In the genomic region with DNA sequence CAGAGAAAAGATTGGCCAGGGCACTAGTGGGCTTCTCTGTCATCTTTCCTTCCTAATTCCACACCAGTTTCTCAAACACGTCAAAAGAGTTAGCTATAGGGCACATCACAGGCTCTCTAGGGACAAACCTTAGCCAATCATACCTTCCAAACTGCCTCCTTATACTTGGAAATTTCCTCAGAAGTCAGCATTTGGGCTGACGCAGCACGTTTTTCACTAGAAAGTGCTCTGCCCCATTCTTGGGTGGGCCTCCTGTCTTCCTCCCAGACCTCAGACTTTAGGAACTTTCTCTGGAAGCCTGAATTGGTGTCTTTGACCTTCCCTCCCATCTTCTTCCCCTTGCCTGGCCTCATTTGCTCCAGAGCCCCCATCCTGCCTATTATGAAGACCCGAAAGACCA, we compare ENCODE assay signal across 8 cellular contexts. TPM values are rescaled to one million over a fixed set of nuclear protein-coding genes. Genes with fewer than 3 reads are reported as not detected.
DNase-seq lines count a peak whose midpoint lies in the region; ATAC-seq, FAIRE-seq and TF ChIP-seq lines count a peak whose summit lies in the region.

No MANE protein-coding gene starts in this region.

- no peak for ATAC-seq in activated T-cell treated with anti-CD3 and anti-CD28 coated beads, Interleukin-2, amount 50 U/mL, for 4 hours
- ATAC-seq in K562 (no peak), lung (ENCODE audit: insufficient read depth, low FRiP score) (no peak)

- H3K9me3 Mint-ChIP-seq in activated T-cell treated with anti-CD3 and anti-CD28 coated beads, Interleukin-2, amount 50 U/mL, for 4 hours, result no peaks in the 10 kb centered on the region

- H3K27ac ChIP-seq in K562 (ENCODE audit: extremely low read depth, low read depth, low read length), result peak overlapping the region; percentile 80
- peak overlapping the region; percentile 65 to 95 for H3K27ac ChIP-seq in lung (ENCODE audit: low read depth in 1 of 2, low read length in 1 of 2)
- peak overlapping the region; percentile 78 to 90 for H3K27ac ChIP-seq in tibial artery

- peaks cover 13% of the 10 kb centered on the region for H3K36me3 Mint-ChIP-seq in activated T-cell treated with anti-CD3 and anti-CD28 coated beads, Interleukin-2, amount 50 U/mL, for 4 hours (ENCODE audit: insufficient read depth)

- FAIRE-seq in K562 (lab: Jason Lieb, UNC), result no peak

- peak overlapping the region; percentile 91 for H3K4me3 Mint-ChIP-seq in activated T-cell treated with anti-CD3 and anti-CD28 coated beads, Interleukin-2, amount 50 U/mL, for 4 hours

- no peaks in the 10 kb centered on the region for H3K79me2 ChIP-seq in K562 (ENCODE audit: control insufficient read depth, insufficient read depth, low read length)

- in situ Hi-C loops in K562 (cut with MboI), result no loop called here

- CTCF ChIA-PET in K562 (lab: Yijun Ruan, JAX; ENCODE audit: low intra/inter-chr PET ratio), result interaction anchor here (0.9 to 3.7 kb wide), 4 partner anchors 18 to 101 kb away, joined by 3 to 37 read pairs (median 10); no protein-coding TSS in a partner anchor

- TF ChIP-seq RAD21 in K562 (CRISPR knock-in tag; conservative IDR thresholded peaks at IDR 0.05 in 1 of 2, IDR thresholded peaks at IDR 0.05 in 1 of 2), result no peak

- TF ChIP-seq EP300 in K562 (IDR thresholded peaks at IDR 0.05; ENCODE audit: low read length), result no peak

- H3K9me3 ChIP-seq in K562 (replicated peaks; ENCODE audit: control insufficient read depth, insufficient read depth, low read depth, low read length), result no peaks in the 10 kb centered on the region
- H3K9me3 ChIP-seq in lung (ENCODE audit: control insufficient read depth in 2 of 2, insufficient read depth in 1 of 2, low read length in 1 of 2), result no peaks in the 10 kb centered on the region
- no peaks in the 10 kb centered on the region for H3K9me3 ChIP-seq in tibial artery

- H4K20me1 ChIP-seq in K562 (replicated peaks; ENCODE audit: control insufficient read depth, insufficient read depth, low read length), result no peaks in the 10 kb centered on the region

- no peaks in the 10 kb centered on the region for H3K27me3 ChIP-seq in K562 (ENCODE audit: control insufficient read depth in 2 of 2, insufficient read depth in 2 of 2, low read length in 2 of 2)
- no peaks in the 10 kb centered on the region for H3K27me3 ChIP-seq in lung (ENCODE audit: control insufficient read depth, insufficient read depth)
- peaks cover 0 to 7% of the 10 kb centered on the region in 2 donors for H3K27me3 ChIP-seq in tibial artery

- no peaks in the 10 kb centered on the region for H3K36me3 ChIP-seq in K562 (ENCODE audit: control insufficient read depth, insufficient read depth, low read length)
- H3K36me3 ChIP-seq in lung (ENCODE audit: control insufficient read depth in 2 of 2, insufficient read depth in 2 of 2, low read length in 2 of 2), result peaks cover 4 to 21% of the 10 kb centered on the region in 2 donors
- H3K36me3 ChIP-seq in tibial artery, result peaks cover 19 to 32% (median 29%) of the 10 kb centered on the region in 3 donors

- no peak overlapping the region for H3K4me3 ChIP-seq in K562
- no peak overlapping the region for H3K4me3 ChIP-seq in lung
- H3K4me3 ChIP-seq in tibial artery, result peak overlapping the region; percentile 49 to 58

- H3K4me1 Mint-ChIP-seq in activated T-cell treated with anti-CD3 and anti-CD28 coated beads, Interleukin-2, amount 50 U/mL, for 4 hours (ENCODE audit: low read depth), result peaks cover 22% of the 10 kb centered on the region

- H2AFZ ChIP-seq in K562 (ENCODE audit: low read depth, low read length), result peak overlapping the region; percentile 86

- no peaks in the 10 kb centered on the region for H3K9me1 ChIP-seq in K562 (ENCODE audit: control insufficient read depth, insufficient read depth, low read length)

- WGBS in K562 (ENCODE audit: insufficient coverage, low coverage, missing lambda C conversion rate), result 31% methylated on average over 4 of the region's 4 CpGs
- 77% methylated on average over 4 of the region's 4 CpGs for WGBS in lung, 2 donors

- POLR2A ChIA-PET in K562 (lab: Yijun Ruan, JAX), result interaction anchor here (1.0 to 1.6 kb wide), 3 partner anchors 10 to 19 kb away, joined by 4 to 13 read pairs (median 5); a partner anchor contains a TSS

- DNase-seq in activated T-cell treated with anti-CD3 and anti-CD28 coated beads, Interleukin-2, amount 50 U/mL, for 4 hours, result no peak
- DNase-seq in activated T-cell treated with anti-CD3 and anti-CD28 coated beads, Interleukin-2, amount 50 U/mL, for 48 hours, result no peak
- DNase-seq in K562 (ENCODE audit: extremely low read depth in 1 of 4, low spot score in 3 of 4) (no peak), lung (ENCODE audit: low spot score) (no peak), tibial artery (no peak), medulla oblongata (ENCODE audit: extremely low spot score) (no peak), NOMO-1 (lab: John Stamatoyannopoulos, UW; ENCODE audit: unreplicated experiment in 2 of 2) (no peak)
- DNase-seq in stimulated activated naive CD4-positive, alpha-beta T cell treated with Interleukin-2 at 50 U/mL for 16 hours (lab: John Stamatoyannopoulos, UW), result no peak

- peaks cover 13 to 17% of the 10 kb centered on the region in 2 experiments for H3K4me1 ChIP-seq in K562 (replicated peaks in 1 of 2; ENCODE audit: control insufficient read depth in 2 of 2, insufficient read depth in 2 of 2, low read length in 2 of 2)
- peaks cover 0 to 2% of the 10 kb centered on the region in 2 donors for H3K4me1 ChIP-seq in lung (ENCODE audit: control insufficient read depth in 2 of 2, insufficient read depth in 2 of 2, low read length in 2 of 2)
- H3K4me1 ChIP-seq in tibial artery, result peaks cover 0 to 32% (median 17%) of the 10 kb centered on the region in 4 donors

- H3K27me3 Mint-ChIP-seq in activated T-cell treated with anti-CD3 and anti-CD28 coated beads, Interleukin-2, amount 50 U/mL, for 4 hours (ENCODE audit: low read depth), result peaks cover 9% of the 10 kb centered on the region

- no peak for TF ChIP-seq POLR2A in K562 (conservative IDR thresholded peaks at IDR 0.05)

- peak overlapping the region; percentile 78 to 95; a peak in 2 of 4 replicates for H3K9ac ChIP-seq in K562 (ENCODE audit: insufficient read depth in 1 of 2, low read depth in 2 of 2, low read length in 2 of 2)

- BruUV-seq in K562 (replicated peaks; lab: Mats Ljungman, UMichigan), result no TSS peak

- no peak for TF ChIP-seq CTCF in K562 (IDR thresholded peaks at IDR 0.05 in 2 of 3, conservative IDR thresholded peaks at IDR 0.05 in 1 of 3; ENCODE audit: insufficient read depth in 2 of 3, low read depth in 1 of 3, low read length in 3 of 3)
- no peak for TF ChIP-seq CTCF in lung (IDR thresholded peaks at IDR 0.05; ENCODE audit: control extremely low read depth, extremely low read depth)
- TF ChIP-seq CTCF in tibial artery (IDR thresholded peaks at IDR 0.05), result no peak

- intact Hi-C loops in K562 (cut with micrococcal nuclease), result loop anchor here (2.0 to 5.0 kb wide), 2 partner anchors 25 to 100 kb away; no protein-coding TSS in a partner anchor
- intact Hi-C loops in tibial artery (cut with DNase I; ENCODE audit: low total_unique reads), result no loop called here

- H3K4me2 ChIP-seq in K562 (ENCODE audit: insufficient read depth, low read length), result peak overlapping the region; percentile 87

RNA-seq across cellular contexts. Expression of a gene that starts 11.1 kb away (rescaled TPM):
- 1 to 10 TPM; 8.7 to 9.8 (median 9.7) TPM for total RNA-seq in activated T-cell treated with anti-CD3 and anti-CD28 coated beads, Interleukin-2, amount 50 U/mL, for 4 hours
- total RNA-seq in K562 (2011; cell fraction: chromatin; rRNA removed; ENCODE audit: low replicate concordance), result 6.0 and 9.2 TPM in 2 replicates
- total RNA-seq in K562 (2011; cell fraction: nucleolus; rRNA removed), result 3.8 and 5.2 TPM in 2 replicates
- 3.7 and 5.1 TPM in 2 replicates for total RNA-seq in K562 (2011; cell fraction: nucleoplasm; rRNA removed)
- total RNA-seq in K562 (2014; rRNA removed) (1.00 and 2.2 TPM in 2 replicates), K562 (2014; rRNA removed; fragmentation: Illumina TruSeq; extraction: Trizol) (0.64 and 0.69 TPM in 2 replicates), K562 (2015; rRNA removed; fragmentation: Illumina TruSeq; extraction: Trizol) (0.58 and 0.68 TPM in 2 replicates), K562 (2021) (1.4 and 1.8 TPM in 2 replicates), lung (10 to 100 TPM; 39.0 to 95.8 TPM)
- polyA plus RNA-seq in K562 (2011; rRNA removed) (4.6 and 8.1 TPM in 2 replicates), K562 (2014; fragmentation: Illumina TruSeq; extraction: Trizol) (1.5 and 1.6 TPM in 2 replicates), K562 (2014; fragmentation: Nextera tagmentation; extraction: Ambion mirVana) (under 1 TPM; 0.24 to 0.31 TPM), K562 (2014; rRNA removed) (0.86 and 0.96 TPM in 2 replicates), lung (10 to 100 TPM; 36.4 to 40.2 TPM)
- polyA plus RNA-seq in K562 (2011; cell fraction: cytosol; rRNA removed), result 5.6 and 7.0 TPM in 2 replicates
- 15.8 and 21.0 TPM in 2 replicates for polyA plus RNA-seq in K562 (2011; cell fraction: nucleus; rRNA removed)
- polyA plus RNA-seq in K562 (2012), result 1.6 and 3.3 TPM in 2 replicates
- 5.0 and 5.6 TPM in 2 replicates for polyA minus RNA-seq in K562 (2011; rRNA and poly(A)+ RNA removed)
- 2.5 and 5.0 TPM in 2 replicates for polyA minus RNA-seq in K562 (2011; cell fraction: cytosol; rRNA and poly(A)+ RNA removed)
- 3.4 and 5.2 TPM in 2 replicates for polyA minus RNA-seq in K562 (2011; cell fraction: nucleus; rRNA and poly(A)+ RNA removed)

RNA-seq across cellular contexts. Expression of a gene that starts 11.2 kb away (rescaled TPM):
- under 1 TPM in 2 of 3 donors, not detected in 1; 0.05 to 0.26 TPM for total RNA-seq in activated T-cell treated with anti-CD3 and anti-CD28 coated beads, Interleukin-2, amount 50 U/mL, for 4 hours
- total RNA-seq in K562 (2011; cell fraction: chromatin; rRNA removed; ENCODE audit: low replicate concordance), result 0.69 TPM in 1 of 2 replicates, not detected in the other
- 0.79 and 0.83 TPM in 2 replicates for total RNA-seq in K562 (2011; cell fraction: nucleolus; rRNA removed)
- 0.44 and 0.46 TPM in 2 replicates for total RNA-seq in K562 (2011; cell fraction: nucleoplasm; rRNA removed)
- total RNA-seq in K562 (2014; rRNA removed) (0.16 and 0.23 TPM in 2 replicates), K562 (2014; rRNA removed; fragmentation: Illumina TruSeq; extraction: Trizol) (0.04 TPM in 1 of 2 replicates, not detected in the other), K562 (2015; rRNA removed; fragmentation: Illumina TruSeq; extraction: Trizol) (0.04 and 0.07 TPM in 2 replicates), K562 (2021) (0.09 and 0.29 TPM in 2 replicates), lung (1 to 10 TPM in 1 of 2 donors, under 1 TPM in 1; 0.09 to 1.3 TPM)
- polyA plus RNA-seq in K562 (2011; rRNA removed) (0.24 and 0.28 TPM in 2 replicates), K562 (2014; fragmentation: Illumina TruSeq; extraction: Trizol) (0.04 TPM in 1 of 2 replicates, not detected in the other), K562 (2014; fragmentation: Nextera tagmentation; extraction: Ambion mirVana) (not detected), K562 (2014; rRNA removed) (0.04 and 0.07 TPM in 2 replicates), lung (under 1 TPM; 0.27 to 0.83 TPM)
- 0.15 and 0.57 TPM in 2 replicates for polyA plus RNA-seq in K562 (2011; cell fraction: cytosol; rRNA removed)
- polyA plus RNA-seq in K562 (2011; cell fraction: nucleus; rRNA removed), result 0.62 and 0.97 TPM in 2 replicates
- 0.09 and 0.54 TPM in 2 replicates for polyA plus RNA-seq in K562 (2012)
- polyA minus RNA-seq in K562 (2011; rRNA and poly(A)+ RNA removed), result 0.14 TPM in 1 of 2 replicates, not detected in the other
- 0.38 TPM in 1 of 2 replicates, not detected in the other for polyA minus RNA-seq in K562 (2011; cell fraction: cytosol; rRNA and poly(A)+ RNA removed)
- 0.44 and 0.67 TPM in 2 replicates for polyA minus RNA-seq in K562 (2011; cell fraction: nucleus; rRNA and poly(A)+ RNA removed)

RNA-seq across cellular contexts. Expression of a gene that starts 19.7 kb away (rescaled TPM):
- total RNA-seq in activated T-cell treated with anti-CD3 and anti-CD28 coated beads, Interleukin-2, amount 50 U/mL, for 4 hours, result under 1 TPM in 1 of 3 donors, not detected in 2; 0.19 TPM
- total RNA-seq in K562 (2011; cell fraction: chromatin; rRNA removed; ENCODE audit: low replicate concordance), result 4.6 and 10.2 TPM in 2 replicates
- 12.9 and 13.0 TPM in 2 replicates for total RNA-seq in K562 (2011; cell fraction: nucleolus; rRNA removed)
- total RNA-seq in K562 (2011; cell fraction: nucleoplasm; rRNA removed), result 7.4 and 7.9 TPM in 2 replicates
- total RNA-seq in K562 (2014; rRNA removed) (7.5 and 9.7 TPM in 2 replicates), K562 (2014; rRNA removed; fragmentation: Illumina TruSeq; extraction: Trizol) (2.4 and 2.7 TPM in 2 replicates), K562 (2015; rRNA removed; fragmentation: Illumina TruSeq; extraction: Trizol) (7.8 and 8.5 TPM in 2 replicates), K562 (2021) (8.6 and 9.1 TPM in 2 replicates), lung (10 to 100 TPM in 1 of 2 donors, 1 to 10 TPM in 1; 8.2 to 12.1 TPM)
- polyA plus RNA-seq in K562 (2011; rRNA removed) (4.9 and 5.7 TPM in 2 replicates), K562 (2014; fragmentation: Illumina TruSeq; extraction: Trizol) (2.8 and 5.2 TPM in 2 replicates), K562 (2014; fragmentation: Nextera tagmentation; extraction: Ambion mirVana) (under 1 TPM; 0.15 to 0.31 TPM), K562 (2014; rRNA removed) (8.9 and 10.0 TPM in 2 replicates), lung (1 to 10 TPM; 4.1 to 6.5 TPM)
- 6.7 and 10.6 TPM in 2 replicates for polyA plus RNA-seq in K562 (2011; cell fraction: cytosol; rRNA removed)
- 15.5 and 16.6 TPM in 2 replicates for polyA plus RNA-seq in K562 (2011; cell fraction: nucleus; rRNA removed)
- polyA plus RNA-seq in K562 (2012), result 8.5 and 11.1 TPM in 2 replicates
- polyA minus RNA-seq in K562 (2011; rRNA and poly(A)+ RNA removed), result 3.4 and 4.8 TPM in 2 replicates
- 3.4 and 3.6 TPM in 2 replicates for polyA minus RNA-seq in K562 (2011; cell fraction: cytosol; rRNA and poly(A)+ RNA removed)
- 14.4 and 25.2 TPM in 2 replicates for polyA minus RNA-seq in K562 (2011; cell fraction: nucleus; rRNA and poly(A)+ RNA removed)

RNA-seq across cellular contexts. Expression of a gene that starts 42.5 kb away (rescaled TPM):
- total RNA-seq in activated T-cell treated with anti-CD3 and anti-CD28 coated beads, Interleukin-2, amount 50 U/mL, for 4 hours, result 10 to 100 TPM in 1 of 3 donors, 1 to 10 TPM in 2; 9.3 to 10.2 (median 9.8) TPM
- 28.9 and 51.1 TPM in 2 replicates for total RNA-seq in K562 (2011; cell fraction: chromatin; rRNA removed; ENCODE audit: low replicate concordance)
- 36.8 and 39.7 TPM in 2 replicates for total RNA-seq in K562 (2011; cell fraction: nucleolus; rRNA removed)
- total RNA-seq in K562 (2011; cell fraction: nucleoplasm; rRNA removed), result 26.9 and 34.2 TPM in 2 replicates
- total RNA-seq in K562 (2014; rRNA removed) (27.2 and 31.7 TPM in 2 replicates), K562 (2014; rRNA removed; fragmentation: Illumina TruSeq; extraction: Trizol) (5.4 and 6.4 TPM in 2 replicates), K562 (2015; rRNA removed; fragmentation: Illumina TruSeq; extraction: Trizol) (18.5 and 19.8 TPM in 2 replicates), K562 (2021) (38.6 and 42.1 TPM in 2 replicates), lung (10 to 100 TPM; 53.2 to 58.0 TPM)
- polyA plus RNA-seq in K562 (2011; rRNA removed) (14.7 and 29.0 TPM in 2 replicates), K562 (2014; fragmentation: Illumina TruSeq; extraction: Trizol) (11.8 and 30.3 TPM in 2 replicates), K562 (2014; fragmentation: Nextera tagmentation; extraction: Ambion mirVana) (under 1 TPM; 0.23 to 0.59 TPM), K562 (2014; rRNA removed) (42.5 and 43.7 TPM in 2 replicates), lung (10 to 100 TPM; 44.5 to 76.8 TPM)
- 28.1 and 68.0 TPM in 2 replicates for polyA plus RNA-seq in K562 (2011; cell fraction: cytosol; rRNA removed)
- polyA plus RNA-seq in K562 (2011; cell fraction: nucleus; rRNA removed), result 65.4 and 125 TPM in 2 replicates
- 34.1 and 35.5 TPM in 2 replicates for polyA plus RNA-seq in K562 (2012)
- polyA minus RNA-seq in K562 (2011; rRNA and poly(A)+ RNA removed), result 8.0 and 8.6 TPM in 2 replicates
- polyA minus RNA-seq in K562 (2011; cell fraction: cytosol; rRNA and poly(A)+ RNA removed), result 19.6 and 24.0 TPM in 2 replicates
- polyA minus RNA-seq in K562 (2011; cell fraction: nucleus; rRNA and poly(A)+ RNA removed), result 19.8 and 24.9 TPM in 2 replicates

RNA-seq across cellular contexts. Expression of a gene that starts 54.8 kb away (rescaled TPM):
- total RNA-seq in activated T-cell treated with anti-CD3 and anti-CD28 coated beads, Interleukin-2, amount 50 U/mL, for 4 hours, result 10 to 100 TPM; 49.8 to 55.5 (median 55.5) TPM
- total RNA-seq in K562 (2011; cell fraction: chromatin; rRNA removed; ENCODE audit: low replicate concordance), result 20.7 and 34.6 TPM in 2 replicates
- 16.7 and 19.2 TPM in 2 replicates for total RNA-seq in K562 (2011; cell fraction: nucleolus; rRNA removed)
- 17.9 and 20.4 TPM in 2 replicates for total RNA-seq in K562 (2011; cell fraction: nucleoplasm; rRNA removed)
- total RNA-seq in K562 (2014; rRNA removed) (17.9 and 20.6 TPM in 2 replicates), K562 (2014; rRNA removed; fragmentation: Illumina TruSeq; extraction: Trizol) (16.6 and 18.0 TPM in 2 replicates), K562 (2015; rRNA removed; fragmentation: Illumina TruSeq; extraction: Trizol) (13.6 and 14.3 TPM in 2 replicates), K562 (2021) (19.2 and 24.5 TPM in 2 replicates), lung (1 to 10 TPM; 3.9 to 6.8 TPM)
- polyA plus RNA-seq in K562 (2011; rRNA removed) (16.1 and 17.4 TPM in 2 replicates), K562 (2014; fragmentation: Illumina TruSeq; extraction: Trizol) (34.7 and 35.5 TPM in 2 replicates), K562 (2014; fragmentation: Nextera tagmentation; extraction: Ambion mirVana) (10 to 100 TPM; 11.6 to 14.8 TPM), K562 (2014; rRNA removed) (16.6 and 18.9 TPM in 2 replicates), lung (1 to 10 TPM; 4.4 to 8.3 TPM)
- polyA plus RNA-seq in K562 (2011; cell fraction: cytosol; rRNA removed), result 13.8 and 17.6 TPM in 2 replicates
- polyA plus RNA-seq in K562 (2011; cell fraction: nucleus; rRNA removed), result 13.3 and 19.8 TPM in 2 replicates
- 10.5 and 24.8 TPM in 2 replicates for polyA plus RNA-seq in K562 (2012)
- 15.7 and 22.2 TPM in 2 replicates for polyA minus RNA-seq in K562 (2011; rRNA and poly(A)+ RNA removed)
- polyA minus RNA-seq in K562 (2011; cell fraction: cytosol; rRNA and poly(A)+ RNA removed), result 8.4 and 13.6 TPM in 2 replicates
- polyA minus RNA-seq in K562 (2011; cell fraction: nucleus; rRNA and poly(A)+ RNA removed), result 7.5 and 8.2 TPM in 2 replicates

Comparison
In these comparisons a context has a peak if more than half of its experiments do, and no peak if none do; other contexts are left out.
1. H3K4me3 ChIP-seq: peak in tibial artery (2 of 2); none in K562 (single experiment) and lung (single experiment).
2. Peak in every context shown above with its lines, with median percentiles within 50 percentile points of each other: H3K27ac ChIP-seq.